Comparison of ENCODE assay signal across 1 cellular context in genomic region chr2:54568876-54569298, GRCh38.
TF ChIP-seq lines count a peak whose summit lies in the region.

No MANE protein-coding gene starts in this region.

TF ChIP-seq in K562, 482 proteins besides CTCF, POLR2A, EP300 and RAD21 (continued from another document and continues in another):
- TF ChIP-seq, protein P1, sequence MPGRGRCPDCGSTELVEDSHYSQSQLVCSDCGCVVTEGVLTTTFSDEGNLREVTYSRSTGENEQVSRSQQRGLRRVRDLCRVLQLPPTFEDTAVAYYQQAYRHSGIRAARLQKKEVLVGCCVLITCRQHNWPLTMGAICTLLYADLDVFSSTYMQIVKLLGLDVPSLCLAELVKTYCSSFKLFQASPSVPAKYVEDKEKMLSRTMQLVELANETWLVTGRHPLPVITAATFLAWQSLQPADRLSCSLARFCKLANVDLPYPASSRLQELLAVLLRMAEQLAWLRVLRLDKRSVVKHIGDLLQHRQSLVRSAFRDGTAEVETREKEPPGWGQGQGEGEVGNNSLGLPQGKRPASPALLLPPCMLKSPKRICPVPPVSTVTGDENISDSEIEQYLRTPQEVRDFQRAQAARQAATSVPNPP (IDR thresholded peaks at IDR 0.05; ENCODE audit: borderline replicate concordance, insufficient read depth, insufficient read length): no peak
- TF ChIP-seq XRCC5 (IDR thresholded peaks at IDR 0.05; ENCODE audit: low read depth, low read length) (no peak), CXXC5 (CRISPR knock-in tag; IDR thresholded peaks at IDR 0.05) (peak; percentile 43), ZMIZ1 (IDR thresholded peaks at IDR 0.05; ENCODE audit: low read depth in 2 of 2, low read length in 2 of 2) (no peak), NCOA4 (IDR thresholded peaks at IDR 0.05; ENCODE audit: partially characterized antibody) (no peak), BHLHE40 (IDR thresholded peaks at IDR 0.05; ENCODE audit: low read length) (no peak), KLF1 (tag; IDR thresholded peaks at IDR 0.05) (no peak), KDM5B (IDR thresholded peaks at IDR 0.05; ENCODE audit: insufficient replicate concordance, low read depth, low read length) (no peak), SMARCB1 (IDR thresholded peaks at IDR 0.05; ENCODE audit: insufficient read length, low read depth) (no peak), PKNOX1 (IDR thresholded peaks at IDR 0.05) (0 out of 2 replicates have a peak, but pooled peaks have one; percentile 26), TAF9B (IDR thresholded peaks at IDR 0.05; ENCODE audit: partially characterized antibody) (no peak), DIDO1 (tag; IDR thresholded peaks at IDR 0.05; ENCODE audit: low read depth) (no peak), CSDE1 (IDR thresholded peaks at IDR 0.05) (no peak), SAFB2 (IDR thresholded peaks at IDR 0.05; ENCODE audit: borderline replicate concordance, low read depth, low read length, severe bottlenecking) (no peak), AFF1 (IDR thresholded peaks at IDR 0.05; ENCODE audit: low read depth in 1 of 2, partially characterized antibody in 2 of 2) (peak in 1 of 2 experiments; percentile 14), GABPA (tag; conservative IDR thresholded peaks at IDR 0.05; ENCODE audit: low read depth) (peak; percentile 32), HDGF (IDR thresholded peaks at IDR 0.05) (no peak), PTBP1 (IDR thresholded peaks at IDR 0.05; ENCODE audit: low read depth, low read length) (no peak), BRCA1 (IDR thresholded peaks at IDR 0.05) (no peak), BRCA1 (CRISPR knock-in tag; IDR thresholded peaks at IDR 0.05) (no peak), PTRF (tag; IDR thresholded peaks at IDR 0.05) (no peak), TEAD2 (tag; IDR thresholded peaks at IDR 0.05) (no peak), ZNF146 (CRISPR knock-in tag; IDR thresholded peaks at IDR 0.05; ENCODE audit: unreplicated experiment) (no peak), ARID1B (IDR thresholded peaks at IDR 0.05) (peak; percentile 81), FOXK2 (conservative IDR thresholded peaks at IDR 0.05 in 1 of 2, IDR thresholded peaks at IDR 0.05 in 1 of 2; ENCODE audit: low read depth in 2 of 2) (no peak), PML (IDR thresholded peaks at IDR 0.05; ENCODE audit: low read length) (no peak), ZNF133 (CRISPR knock-in tag; IDR thresholded peaks at IDR 0.05) (no peak), ZNF121 (CRISPR knock-in tag; conservative IDR thresholded peaks at IDR 0.05) (no peak), ZNF282 (CRISPR knock-in tag; IDR thresholded peaks at IDR 0.05) (no peak), TEAD4 (IDR thresholded peaks at IDR 0.05; ENCODE audit: low read length) (peak; percentile 41; the same call in 1 of the 2 replicates), TEAD4 (CRISPR knock-in tag; IDR thresholded peaks at IDR 0.05; ENCODE audit: borderline replicate concordance) (no peak), FUS (optimal IDR thresholded peaks at IDR 0.05; ENCODE audit: low read depth, low read length) (no peak), KLF16 (IDR thresholded peaks at IDR 0.05) (0 out of 2 replicates have a peak, but pooled peaks have one; percentile 7), ZNF778 (CRISPR knock-in tag; IDR thresholded peaks at IDR 0.05) (no peak), MIER1 (IDR thresholded peaks at IDR 0.05; ENCODE audit: low read depth) (no peak), OTX1 (CRISPR knock-in tag; IDR thresholded peaks at IDR 0.05) (no peak), TRIM28 (IDR thresholded peaks at IDR 0.05) (no peak), NCOR1 (IDR thresholded peaks at IDR 0.05) (peak; percentile 31; the same call in 1 of the 2 replicates), POU5F1 (IDR thresholded peaks at IDR 0.05; ENCODE audit: borderline replicate concordance, low read depth, low read length, partially characterized antibody) (no peak), RCOR1 (IDR thresholded peaks at IDR 0.05; ENCODE audit: borderline replicate concordance in 1 of 2, low read depth in 2 of 2, low read length in 2 of 2) (peak in 1 of 2 experiments; percentile 48; a peak in 1 of 4 replicates), CHCHD3 (CRISPR knock-in tag; IDR thresholded peaks at IDR 0.05) (no peak), ZNF184 (CRISPR knock-in tag; IDR thresholded peaks at IDR 0.05) (no peak), SNIP1 (IDR thresholded peaks at IDR 0.05; ENCODE audit: low read depth) (no peak), CBX2 (IDR thresholded peaks at IDR 0.05; ENCODE audit: insufficient read depth, low read length, poor library complexity, severe bottlenecking) (no peak), ZNF445 (CRISPR knock-in tag; IDR thresholded peaks at IDR 0.05; ENCODE audit: low read depth) (no peak), CREM (IDR thresholded peaks at IDR 0.05; ENCODE audit: low read depth) (no peak), MEIS2 (IDR thresholded peaks at IDR 0.05; ENCODE audit: partially characterized antibody) (peak; percentile 14), ZKSCAN8 (CRISPR knock-in tag; IDR thresholded peaks at IDR 0.05) (no peak), UBTF (IDR thresholded peaks at IDR 0.05; ENCODE audit: borderline replicate concordance in 1 of 2, low read depth in 2 of 2, low read length in 2 of 2) (no peak)
- TF ChIP-seq, protein P2, sequence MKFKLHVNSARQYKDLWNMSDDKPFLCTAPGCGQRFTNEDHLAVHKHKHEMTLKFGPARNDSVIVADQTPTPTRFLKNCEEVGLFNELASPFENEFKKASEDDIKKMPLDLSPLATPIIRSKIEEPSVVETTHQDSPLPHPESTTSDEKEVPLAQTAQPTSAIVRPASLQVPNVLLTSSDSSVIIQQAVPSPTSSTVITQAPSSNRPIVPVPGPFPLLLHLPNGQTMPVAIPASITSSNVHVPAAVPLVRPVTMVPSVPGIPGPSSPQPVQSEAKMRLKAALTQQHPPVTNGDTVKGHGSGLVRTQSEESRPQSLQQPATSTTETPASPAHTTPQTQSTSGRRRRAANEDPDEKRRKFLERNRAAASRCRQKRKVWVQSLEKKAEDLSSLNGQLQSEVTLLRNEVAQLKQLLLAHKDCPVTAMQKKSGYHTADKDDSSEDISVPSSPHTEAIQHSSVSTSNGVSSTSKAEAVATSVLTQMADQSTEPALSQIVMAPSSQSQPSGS (CRISPR knock-in tag; IDR thresholded peaks at IDR 0.05): no peak
- TF ChIP-seq, protein P3, sequence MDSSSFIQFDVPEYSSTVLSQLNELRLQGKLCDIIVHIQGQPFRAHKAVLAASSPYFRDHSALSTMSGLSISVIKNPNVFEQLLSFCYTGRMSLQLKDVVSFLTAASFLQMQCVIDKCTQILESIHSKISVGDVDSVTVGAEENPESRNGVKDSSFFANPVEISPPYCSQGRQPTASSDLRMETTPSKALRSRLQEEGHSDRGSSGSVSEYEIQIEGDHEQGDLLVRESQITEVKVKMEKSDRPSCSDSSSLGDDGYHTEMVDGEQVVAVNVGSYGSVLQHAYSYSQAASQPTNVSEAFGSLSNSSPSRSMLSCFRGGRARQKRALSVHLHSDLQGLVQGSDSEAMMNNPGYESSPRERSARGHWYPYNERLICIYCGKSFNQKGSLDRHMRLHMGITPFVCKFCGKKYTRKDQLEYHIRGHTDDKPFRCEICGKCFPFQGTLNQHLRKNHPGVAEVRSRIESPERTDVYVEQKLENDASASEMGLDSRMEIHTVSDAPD (CRISPR knock-in tag; IDR thresholded peaks at IDR 0.05): no peak
- TF ChIP-seq, protein P4, sequence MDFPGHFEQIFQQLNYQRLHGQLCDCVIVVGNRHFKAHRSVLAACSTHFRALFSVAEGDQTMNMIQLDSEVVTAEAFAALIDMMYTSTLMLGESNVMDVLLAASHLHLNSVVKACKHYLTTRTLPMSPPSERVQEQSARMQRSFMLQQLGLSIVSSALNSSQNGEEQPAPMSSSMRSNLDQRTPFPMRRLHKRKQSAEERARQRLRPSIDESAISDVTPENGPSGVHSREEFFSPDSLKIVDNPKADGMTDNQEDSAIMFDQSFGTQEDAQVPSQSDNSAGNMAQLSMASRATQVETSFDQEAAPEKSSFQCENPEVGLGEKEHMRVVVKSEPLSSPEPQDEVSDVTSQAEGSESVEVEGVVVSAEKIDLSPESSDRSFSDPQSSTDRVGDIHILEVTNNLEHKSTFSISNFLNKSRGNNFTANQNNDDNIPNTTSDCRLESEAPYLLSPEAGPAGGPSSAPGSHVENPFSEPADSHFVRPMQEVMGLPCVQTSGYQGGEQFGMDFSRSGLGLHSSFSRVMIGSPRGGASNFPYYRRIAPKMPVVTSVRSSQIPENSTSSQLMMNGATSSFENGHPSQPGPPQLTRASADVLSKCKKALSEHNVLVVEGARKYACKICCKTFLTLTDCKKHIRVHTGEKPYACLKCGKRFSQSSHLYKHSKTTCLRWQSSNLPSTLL (IDR thresholded peaks at IDR 0.05): no peak
- TF ChIP-seq, protein P5, sequence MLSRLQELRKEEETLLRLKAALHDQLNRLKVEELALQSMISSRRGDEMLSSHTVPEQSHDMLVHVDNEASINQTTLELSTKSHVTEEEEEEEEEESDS (CRISPR knock-in tag; IDR thresholded peaks at IDR 0.05): no peak
